8 cellular contexts compared by ENCODE assay signal in the genomic region with DNA sequence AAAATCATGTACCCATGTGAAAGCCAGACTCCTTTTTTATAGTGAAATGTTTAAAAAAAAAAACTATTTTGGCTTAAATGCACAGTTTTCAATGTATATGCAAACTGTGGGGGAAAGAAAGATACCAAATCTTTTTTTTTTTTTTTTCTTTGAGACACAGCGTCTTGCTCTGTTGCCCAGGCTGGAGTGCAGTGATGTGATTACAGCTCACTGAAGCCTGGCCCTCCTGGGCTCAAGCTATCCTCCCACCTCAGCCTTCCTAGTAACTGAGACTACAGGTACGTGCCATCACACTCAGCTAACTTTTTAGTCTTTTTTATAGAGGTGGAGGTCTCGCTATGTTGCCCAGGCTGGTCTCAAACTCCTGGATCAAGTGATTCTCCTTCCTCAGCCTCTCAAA.
"Had no signal": no experiment of that assay in that cellular context is flagged by ENCODE, and none has a peak within 500 bp of the region (broad histone marks: within the 10 kb centered on the region; RNA-seq: fewer than 3 reads in every experiment).

No MANE protein-coding gene starts in this region.

- FAIRE-seq: H54, HepG2 had no signal

- H3K27me3 Mint-ChIP-seq: IgD-negative memory B cell had no signal

- DNase-seq: H9, HCEC 1CT, KBM-7 had no signal

- H3K27ac Mint-ChIP-seq: GM23338, IgD-negative memory B cell had no signal

- H3K36me3 Mint-ChIP-seq: IgD-negative memory B cell had no signal

- H3K4me3 ChIP-seq: GM23338 had no signal

- H3K4me3 Mint-ChIP-seq: GM23338, H9, IgD-negative memory B cell had no signal

- H2AFZ ChIP-seq: GM23338 had no signal

- ATAC-seq: GM23338, HepG2 had no signal

- H3K9me3 Mint-ChIP-seq: GM23338, H9 had no signal

- H3K4me2 ChIP-seq: GM23338 had no signal

- H3K27ac ChIP-seq: HL-60 had no signal
